ENCODE assay signal across 1 cellular context in genomic region chr13:23599083-23599925, GRCh38.
A peak's percentile ranks its signal among the peaks of the same experiment; 100 is the strongest.
TF ChIP-seq lines count a peak whose summit lies in the region.

No MANE protein-coding gene starts in this region.

TF ChIP-seq in HepG2, 621 proteins besides CTCF, POLR2A, EP300 and RAD21 (continued from another document):
- TF ChIP-seq KIAA2018 (CRISPR knock-in tag; IDR thresholded peaks at IDR 0.05; ENCODE audit: borderline replicate concordance) (no peak), PHB2 (IDR thresholded peaks at IDR 0.05; ENCODE audit: partially characterized antibody) (no peak), MAX (IDR thresholded peaks at IDR 0.05) (peak; percentile 42; the same call in 1 of the 2 replicates), TGIF2 (CRISPR knock-in tag; IDR thresholded peaks at IDR 0.05) (peak; percentile 30; the same call in 1 of the 2 replicates), POGZ (CRISPR knock-in tag; IDR thresholded peaks at IDR 0.05) (peak; percentile 65), HIC2 (CRISPR knock-in tag; IDR thresholded peaks at IDR 0.05; ENCODE audit: low read depth) (no peak), ZNF687 (CRISPR knock-in tag; IDR thresholded peaks at IDR 0.05) (no peak), SOX6 (IDR thresholded peaks at IDR 0.05) (no peak), SOX6 (CRISPR knock-in tag; IDR thresholded peaks at IDR 0.05) (peak; percentile 97), NFKBIZ (CRISPR knock-in tag; IDR thresholded peaks at IDR 0.05) (no peak), RBAK (CRISPR knock-in tag; IDR thresholded peaks at IDR 0.05) (no peak), PPARG (CRISPR knock-in tag; conservative IDR thresholded peaks at IDR 0.05) (peak; percentile 74; the same call in 1 of the 2 replicates), HNF4G (IDR thresholded peaks at IDR 0.05; ENCODE audit: borderline replicate concordance, low read depth, low read length) (no peak), HNF4G (CRISPR knock-in tag; IDR thresholded peaks at IDR 0.05; ENCODE audit: borderline replicate concordance, low read depth) (no peak), ETV5 (CRISPR knock-in tag; IDR thresholded peaks at IDR 0.05; ENCODE audit: borderline replicate concordance) (peak; percentile 71; the same call in 1 of the 2 replicates), ZBTB26 (CRISPR knock-in tag; IDR thresholded peaks at IDR 0.05; ENCODE audit: borderline replicate concordance) (no peak), AGO1 (IDR thresholded peaks at IDR 0.05; ENCODE audit: low read depth, low read length, poor library complexity, severe bottlenecking) (no peak), FOXA3 (CRISPR knock-in tag; IDR thresholded peaks at IDR 0.05) (peak; percentile 94), DDIT3 (CRISPR knock-in tag; IDR thresholded peaks at IDR 0.05) (no peak)
